Comparison of ENCODE assay signal across 8 cellular contexts in the genomic region with DNA sequence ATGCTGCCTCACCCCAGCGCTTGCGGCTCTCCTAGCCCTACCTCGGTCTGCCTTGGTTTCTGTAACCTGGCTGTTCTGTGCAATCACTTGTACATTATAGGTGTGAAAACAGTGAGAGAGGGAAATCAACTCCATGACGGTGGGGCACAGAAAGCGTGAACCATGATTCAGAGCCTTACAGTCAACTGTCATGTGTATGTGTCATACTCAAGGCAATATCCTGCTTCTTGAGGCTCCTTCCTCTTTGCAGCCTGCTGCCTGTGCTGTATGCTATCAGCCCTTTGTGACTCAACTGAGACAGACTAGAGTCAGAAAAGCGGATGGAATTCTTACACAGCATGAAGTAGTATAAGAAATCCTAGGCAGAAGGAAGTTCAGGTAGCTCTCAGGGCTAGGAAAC. TPM values are rescaled to one million over a fixed set of nuclear protein-coding genes. Genes with fewer than 3 reads are reported as not detected.
DNase-seq lines count a peak whose midpoint lies in the region; ATAC-seq and TF ChIP-seq lines count a peak whose summit lies in the region.

No MANE protein-coding gene starts in this region.

- H3K27ac ChIP-seq in A673 (ENCODE audit: low read depth, low read length, poor library complexity, severe bottlenecking) (no peak overlapping the region), Peyer's patch (no peak overlapping the region)

- TF ChIP-seq CTCF in A673 (conservative IDR thresholded peaks at IDR 0.05; ENCODE audit: low read depth, low read length) (no peak), Peyer's patch (IDR thresholded peaks at IDR 0.05) (no peak)

- H3K9me3 ChIP-seq in A673 (ENCODE audit: low read depth, low read length, poor library complexity, severe bottlenecking) (no peaks in the 10 kb centered on the region), Peyer's patch (no peaks in the 10 kb centered on the region)

- peaks cover 14% of the 10 kb centered on the region for H3K4me1 ChIP-seq in A673 (ENCODE audit: insufficient read depth, low read length, poor library complexity, severe bottlenecking)
- H3K4me1 ChIP-seq in Peyer's patch: peaks cover 2 to 20% (median 13%) of the 10 kb centered on the region in 4 donors

- no peak overlapping the region for H3K4me3 ChIP-seq in A673 (ENCODE audit: low read depth, low read length, poor library complexity, severe bottlenecking)
- H3K4me3 ChIP-seq in Peyer's patch: no peak overlapping the region

- CTCF ChIA-PET in A673 (lab: Charles Lee): no interaction called here

- peaks cover 42% of the 10 kb centered on the region for H3K27me3 ChIP-seq in A673 (replicated peaks; ENCODE audit: insufficient read depth, low read depth, low read length, poor library complexity)
- H3K27me3 ChIP-seq in Peyer's patch: peaks cover 0 to 13% of the 10 kb centered on the region in 2 donors

- TF ChIP-seq POLR2A in Peyer's patch (IDR thresholded peaks at IDR 0.05): no peak

- POLR2A ChIA-PET in A673 (lab: Charles Lee; ENCODE audit: low non-redundant PET): no interaction called here

- peak; percentile 9 for DNase-seq in A673 (ENCODE audit: low spot score)
- peak; percentile 92 for DNase-seq in M059J (ENCODE audit: low read depth)
- DNase-seq in activated T-cell treated with anti-CD3 and anti-CD28 coated beads for 4 hours: peak; percentile 21
- DNase-seq in islet precursor cell: peak; percentile 69
- no peak for DNase-seq in DMS114 treated with DMSO at 0.1 percent for 48 hours (lab: John Stamatoyannopoulos, UW; ENCODE audit: unreplicated experiment)
- no peak for DNase-seq in Peyer's patch
- no peak for DNase-seq in mesenteric fat pad (ENCODE audit: low spot score)

- intact Hi-C loops in A673 (cut with micrococcal nuclease; ENCODE audit: unreplicated experiment): no loop called here

- no TSS peak for BruUV-seq in A673 (replicated peaks; lab: Mats Ljungman, UMichigan)

- ATAC-seq in HG02884 (IDR thresholded peaks at IDR 0.05; ENCODE audit: unreplicated experiment): no peak

- no peaks in the 10 kb centered on the region for H3K36me3 ChIP-seq in A673 (ENCODE audit: insufficient read depth, low read length, poor library complexity, severe bottlenecking)
- no peaks in the 10 kb centered on the region for H3K36me3 ChIP-seq in Peyer's patch

RNA-seq across cellular contexts. Expression of gene NRIP3, which starts 2.1 kb away (rescaled TPM):
- total RNA-seq in A673 (2021) (1.6 and 2.2 TPM in 2 replicates), Peyer's patch (1 to 10 TPM in 1 of 4 donors, under 1 TPM in 1, not detected in 2; 0.80 to 1.7 TPM), mesenteric fat pad (0.87 TPM)
- total RNA-seq in M059J (2014; rRNA removed; shearing (Covaris generic)): 30.5 and 35.6 TPM in 2 replicates

RNA-seq across cellular contexts. Expression of gene TMEM9B, which starts 37.5 kb away (rescaled TPM):
- total RNA-seq in A673 (2021) (9.1 and 11.3 TPM in 2 replicates), Peyer's patch (10 to 100 TPM; 23.1 to 84.2 (median 53.6) TPM), mesenteric fat pad (32.9 TPM)
- 63.0 and 72.1 TPM in 2 replicates for total RNA-seq in M059J (2014; rRNA removed; shearing (Covaris generic))

RNA-seq across cellular contexts. Expression of gene ASCL3, which starts 58.9 kb away (rescaled TPM):
- total RNA-seq in A673 (2021) (not detected in 2 replicates), Peyer's patch (not detected), mesenteric fat pad (not detected)
- total RNA-seq in M059J (2014; rRNA removed; shearing (Covaris generic)): not detected in 2 replicates

Comparison
In these comparisons a context has a peak if more than half of its experiments do, and no peak if none do; other contexts are left out.
1. DNase-seq: peak in A673 (single experiment), M059J (single experiment), activated T-cell treated with anti-CD3 and anti-CD28 coated beads for 4 hours (single experiment) and islet precursor cell (single experiment); none in DMS114 treated with DMSO at 0.1 percent for 48 hours (single experiment), Peyer's patch (0 of 3) and mesenteric fat pad (single experiment).